In the genomic region with DNA sequence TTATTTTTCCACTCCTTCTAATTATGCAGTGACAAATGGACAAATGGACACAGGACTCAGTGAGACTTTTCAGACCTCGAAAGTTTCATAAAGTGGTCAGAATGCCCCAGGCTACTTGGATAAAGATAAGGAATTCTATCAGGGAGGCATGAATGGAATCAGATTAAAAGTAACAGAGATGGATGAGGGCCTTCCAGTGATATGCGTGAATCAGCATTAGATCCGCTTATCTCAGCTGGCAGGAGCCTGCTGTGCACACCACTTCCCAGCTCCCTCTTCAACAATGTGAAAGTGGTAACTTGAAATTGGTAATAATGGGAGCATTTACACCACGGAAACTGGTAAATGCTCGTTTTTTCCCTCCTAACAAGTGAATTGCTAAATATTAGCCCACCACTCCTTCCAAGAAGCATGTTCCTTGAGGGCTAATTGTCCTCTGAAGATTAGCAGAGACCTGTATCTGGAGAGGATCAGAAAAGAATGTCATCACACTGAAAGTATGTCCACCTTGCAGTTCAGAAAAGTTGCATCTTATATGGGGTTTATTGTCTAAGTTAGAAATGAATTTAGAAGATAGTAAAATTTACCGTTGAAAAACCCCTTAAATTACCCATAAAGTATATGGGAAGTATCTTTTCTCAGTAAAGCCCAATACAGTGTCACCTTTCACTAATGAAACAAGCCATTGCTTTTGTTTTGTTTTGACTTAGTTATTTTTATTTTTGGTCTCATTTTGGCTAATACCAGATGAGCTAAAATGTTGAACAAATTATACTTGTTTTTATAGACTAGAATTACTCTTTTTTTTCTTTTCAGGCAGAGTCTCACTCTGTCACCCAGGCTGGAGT, we compare ENCODE assay signal across 24 cellular contexts.
DNase-seq lines count a peak whose midpoint lies in the region; ATAC-seq, FAIRE-seq and TF ChIP-seq lines count a peak whose summit lies in the region.
"Had no signal": no experiment of that assay in that cellular context is flagged by ENCODE, and none has a peak within 500 bp of the region (broad histone marks: within the 10 kb centered on the region; RNA-seq: fewer than 3 reads in every experiment).

No MANE protein-coding gene starts in this region.

- no peak overlapping the region for H3K27ac Mint-ChIP-seq in naive thymus-derived CD4-positive, alpha-beta T cell
- H3K27ac Mint-ChIP-seq: activated T-helper 17 cell treated with anti-CD3 and anti-CD28 coated beads, Interleukin-2, amount 50 U/mL, for 72 hours; nephron; stimulated activated memory B cell treated with anti-CD40 and anti-IgM and Interleukin-4, amounts not matched to agents 10 μg/mL and 1 μg/mL and 100 μg/mL, for 72 hours had no signal

- CTCF ChIA-PET in A673 (lab: Charles Lee), result no interaction called here
- CTCF ChIA-PET in GM12878 (lab: Yijun Ruan, JAX), result no interaction called here
- CTCF ChIA-PET in naive thymus-derived CD4-positive, alpha-beta T cell (lab: Charles Lee), result no interaction called here

- no peaks in the 10 kb centered on the region for H4K20me1 ChIP-seq in Karpas-422 (ENCODE audit: insufficient read depth, low read depth, low read length)
- H4K20me1 ChIP-seq in GM12878 (ENCODE audit: control insufficient read depth, insufficient read depth), result no peaks in the 10 kb centered on the region

- H3K9me3 Mint-ChIP-seq in naive thymus-derived CD4-positive, alpha-beta T cell, result peaks cover 0 to 10% (median 0%) of the 10 kb centered on the region in 11 donors
- H3K9me3 Mint-ChIP-seq: activated T-helper 17 cell treated with anti-CD3 and anti-CD28 coated beads, Interleukin-2, amount 50 U/mL, for 72 hours had no signal

- ATAC-seq in GM19455 (IDR thresholded peaks at IDR 0.05; ENCODE audit: unreplicated experiment) (peak; percentile 51), GM12878 (peak; percentile 30)
- no peak for ATAC-seq in naive thymus-derived CD4-positive, alpha-beta T cell
- ATAC-seq: activated T-helper 17 cell treated with anti-CD3 and anti-CD28 coated beads, Interleukin-2, amount 50 U/mL, for 72 hours; left colon; stimulated activated memory B cell treated with anti-CD40 and anti-IgM and Interleukin-4, amounts not matched to agents 10 μg/mL and 1 μg/mL and 100 μg/mL, for 72 hours had no signal

- H3K79me2 ChIP-seq in Karpas-422 (ENCODE audit: low read length) (no peaks in the 10 kb centered on the region), GM12878 (ENCODE audit: control insufficient read depth, insufficient read depth, low read length) (no peaks in the 10 kb centered on the region)

- POLR2A ChIA-PET in A673 (lab: Charles Lee; ENCODE audit: low non-redundant PET) (no interaction called here), GM12878 (lab: Charles Lee) (no interaction called here)
- POLR2A ChIA-PET in naive thymus-derived CD4-positive, alpha-beta T cell (lab: Charles Lee), result no interaction called here

- H3K27me3 ChIP-seq in A673 (replicated peaks; ENCODE audit: insufficient read depth, low read depth, low read length, poor library complexity) (peaks cover 4% of the 10 kb centered on the region), Karpas-422 (ENCODE audit: low read length) (no peaks in the 10 kb centered on the region), GM12878 (replicated peaks in 1 of 2; ENCODE audit: control insufficient read depth in 2 of 2, insufficient read depth in 2 of 2, low read length in 1 of 2) (peaks cover 0 to 5% of the 10 kb centered on the region in 2 experiments; a peak in 3 of 4 replicates), sigmoid colon (no peaks in the 10 kb centered on the region)
- no peaks in the 10 kb centered on the region for H3K27me3 ChIP-seq in naive thymus-derived CD4-positive, alpha-beta T cell (ENCODE audit: control insufficient read depth in 2 of 2, insufficient read depth in 2 of 2, low read length in 2 of 2)

- H3K9me3 ChIP-seq in A673 (ENCODE audit: low read depth, low read length, poor library complexity, severe bottlenecking) (no peaks in the 10 kb centered on the region), Karpas-422 (ENCODE audit: low read length) (no peaks in the 10 kb centered on the region), GM12878 (replicated peaks; ENCODE audit: control insufficient read depth, insufficient read depth, low read length) (no peaks in the 10 kb centered on the region), sigmoid colon (no peaks in the 10 kb centered on the region)
- no peaks in the 10 kb centered on the region for H3K9me3 ChIP-seq in naive thymus-derived CD4-positive, alpha-beta T cell (ENCODE audit: control insufficient read depth in 2 of 3, low read length in 3 of 3)
- H3K9me3 ChIP-seq: thoracic aorta had no signal

- no peaks in the 10 kb centered on the region for H3K9me2 ChIP-seq in Karpas-422 (replicated peaks; ENCODE audit: insufficient read depth, low read length)

- SMC1A ChIA-PET in GM12878 (lab: Charles Lee; ENCODE audit: uncharacterized antibody, unreplicated experiment), result interaction anchor here (1.0 to 1.9 kb wide), 4 partner anchors 11 to 34 kb away, joined by 3 to 5 read pairs (median 4); no protein-coding TSS in a partner anchor

- intact Hi-C loops in A673 (cut with micrococcal nuclease; ENCODE audit: unreplicated experiment), result no loop called here
- intact Hi-C loops in GM12878 (cut with micrococcal nuclease; ENCODE audit: unreplicated experiment), result no loop called here
- intact Hi-C loops in naive thymus-derived CD4-positive, alpha-beta T cell (cut with micrococcal nuclease), result no loop called here
- intact Hi-C loops in sigmoid colon (cut with DNase I), result loop anchor here (5.0 kb wide), 1 partner anchor 162 kb away; no protein-coding TSS in a partner anchor

- in situ Hi-C loops in GM12878 (cut with MboI), result no loop called here

- H3K4me1 ChIP-seq in A673 (ENCODE audit: insufficient read depth, low read length, poor library complexity, severe bottlenecking), result peaks cover 6% of the 10 kb centered on the region
- H3K4me1 ChIP-seq in Karpas-422 (ENCODE audit: low read length), result no peaks in the 10 kb centered on the region
- no peaks in the 10 kb centered on the region for H3K4me1 ChIP-seq in GM12878 (ENCODE audit: control insufficient read depth, insufficient read depth, low read length)
- no peaks in the 10 kb centered on the region for H3K4me1 ChIP-seq in naive thymus-derived CD4-positive, alpha-beta T cell (ENCODE audit: control insufficient read depth in 2 of 2, insufficient read depth in 2 of 2, low read length in 2 of 2)
- peaks cover 0 to 24% (median 10%) of the 10 kb centered on the region in 4 donors for H3K4me1 ChIP-seq in sigmoid colon

- H3K27ac ChIP-seq in A673 (ENCODE audit: low read depth, low read length, poor library complexity, severe bottlenecking) (no peak overlapping the region), Karpas-422 (ENCODE audit: low read length) (no peak overlapping the region), GM12878 (ENCODE audit: control insufficient read depth, insufficient read depth) (no peak overlapping the region), sigmoid colon (peak overlapping the region in 2 of 4 donors; percentile 15 to 45)
- H3K27ac ChIP-seq in naive thymus-derived CD4-positive, alpha-beta T cell (ENCODE audit: low read depth, low read length), result no peak overlapping the region
- H3K27ac ChIP-seq: coronary artery had no signal

- H3K36me3 ChIP-seq in A673 (ENCODE audit: insufficient read depth, low read length, poor library complexity, severe bottlenecking) (no peaks in the 10 kb centered on the region), Karpas-422 (ENCODE audit: insufficient read depth, low read length) (no peaks in the 10 kb centered on the region), GM12878 (ENCODE audit: control insufficient read depth in 2 of 2, insufficient read depth in 2 of 2, low read length in 1 of 2) (no peaks in the 10 kb centered on the region), sigmoid colon (no peaks in the 10 kb centered on the region)
- H3K36me3 ChIP-seq in naive thymus-derived CD4-positive, alpha-beta T cell (ENCODE audit: control insufficient read depth in 2 of 3, insufficient read depth in 3 of 3, low read length in 3 of 3), result no peaks in the 10 kb centered on the region
- H3K36me3 ChIP-seq: thoracic aorta had no signal

- peak; percentile 68 for DNase-seq in A673 (ENCODE audit: low spot score)
- DNase-seq in Karpas-422, result peak; percentile 30
- no peak for DNase-seq in GM12878 (ENCODE audit: low read depth, low spot score)
- no peak for DNase-seq in activated naive CD4-positive, alpha-beta T cell (lab: John Stamatoyannopoulos, UW)
- no peak for DNase-seq in DMS153 (lab: John Stamatoyannopoulos, UW)
- no peak for DNase-seq in naive thymus-derived CD4-positive, alpha-beta T cell
- DNase-seq in sigmoid colon, result no peak
- DNase-seq: activated CD4-positive, alpha-beta T cell treated with anti-CD3 and anti-CD28 coated beads for 4 hours; C1 segment of cervical spinal cord; GF-D8; head of caudate nucleus; KG1; left colon; NCI-H187 treated with DMSO at 0.1 percent for 48 hours; posterior cingulate gyrus; stimulated activated CD4-positive, alpha-beta T cell treated with anti-CD3 and anti-CD28 coated beads, Interleukin-1b, Interleukin-23, amount 100 ng/mL, for 48 hours had no signal

- H3K4me3 ChIP-seq in A673 (ENCODE audit: low read depth, low read length, poor library complexity, severe bottlenecking), result no peak overlapping the region
- no peak overlapping the region for H3K4me3 ChIP-seq in Karpas-422 (ENCODE audit: low read length)
- H3K4me3 ChIP-seq in GM12878, result no peak overlapping the region
- no peak overlapping the region for H3K4me3 ChIP-seq in naive thymus-derived CD4-positive, alpha-beta T cell (ENCODE audit: low read length)
- no peak overlapping the region for H3K4me3 ChIP-seq in sigmoid colon
- H3K4me3 ChIP-seq: coronary artery, thoracic aorta had no signal

- peaks cover 0 to 2% (median 0%) of the 10 kb centered on the region in 7 donors for H3K4me1 Mint-ChIP-seq in naive thymus-derived CD4-positive, alpha-beta T cell
- H3K4me1 Mint-ChIP-seq: activated T-helper 17 cell treated with anti-CD3 and anti-CD28 coated beads, Interleukin-2, amount 50 U/mL, for 72 hours; nephron; stimulated activated memory B cell treated with anti-CD40 and anti-IgM and Interleukin-4, amounts not matched to agents 10 μg/mL and 1 μg/mL and 100 μg/mL, for 72 hours had no signal

- no peak for FAIRE-seq in GM12878 (lab: Jason Lieb, UNC)
- FAIRE-seq: endometrium had no signal

- no peak overlapping the region for H3K4me3 Mint-ChIP-seq in naive thymus-derived CD4-positive, alpha-beta T cell
- H3K4me3 Mint-ChIP-seq: activated T-helper 17 cell treated with anti-CD3 and anti-CD28 coated beads, Interleukin-2, amount 50 U/mL, for 72 hours; brain; nephron; stimulated activated memory B cell treated with anti-CD40 and anti-IgM and Interleukin-4, amounts not matched to agents 10 μg/mL and 1 μg/mL and 100 μg/mL, for 72 hours had no signal

- H2AFZ ChIP-seq in Karpas-422 (ENCODE audit: low read length), result no peak overlapping the region
- no peak overlapping the region for H2AFZ ChIP-seq in GM12878 (ENCODE audit: control insufficient read depth, low read depth, low read length)

- H3K9ac ChIP-seq in Karpas-422 (ENCODE audit: low read length) (no peak overlapping the region), GM12878 (ENCODE audit: control insufficient read depth, insufficient read depth, low read length) (no peak overlapping the region)

- no peak for TF ChIP-seq POLR2A in GM12878 (IDR thresholded peaks at IDR 0.05; ENCODE audit: low read depth, low read length)
- no peak for TF ChIP-seq POLR2A in sigmoid colon (IDR thresholded peaks at IDR 0.05)

- RAD21 ChIA-PET in GM12878 (lab: Charles Lee; ENCODE audit: unreplicated experiment), result interaction anchor here (1.3 kb wide), 1 partner anchor 15 kb away, joined by 3 read pairs; no protein-coding TSS in a partner anchor

- 31% methylated on average over 6 of the region's 6 CpGs for WGBS in GM12878 (ENCODE audit: insufficient coverage, insufficient replicate concordance, low lambda C conversion rate, missing lambda C conversion rate)
- WGBS in sigmoid colon, 2 donors, result 80 to 82% methylated on average over 6 of the region's 6 CpGs

- TF ChIP-seq RAD21 in GM12878 (IDR thresholded peaks at IDR 0.05; ENCODE audit: insufficient read depth, low read depth, low read length), result no peak

- H3K4me2 ChIP-seq in Karpas-422 (ENCODE audit: low read depth, low read length, poor library complexity, severe bottlenecking), result no peak overlapping the region
- no peak overlapping the region for H3K4me2 ChIP-seq in GM12878 (ENCODE audit: control insufficient read depth, insufficient read depth)

- H3K27me3 Mint-ChIP-seq in naive thymus-derived CD4-positive, alpha-beta T cell, result peaks cover 0 to 21% (median 6%) of the 10 kb centered on the region in 5 donors
- H3K27me3 Mint-ChIP-seq: brain; stimulated activated memory B cell treated with anti-CD40 and anti-IgM and Interleukin-4, amounts not matched to agents 10 μg/mL and 1 μg/mL and 100 μg/mL, for 72 hours had no signal

- BruUV-seq in A673 (replicated peaks; lab: Mats Ljungman, UMichigan), result no TSS peak
- no TSS peak for BruUV-seq in GM12878 (replicated peaks; lab: Mats Ljungman, UMichigan)

- H3K36me3 Mint-ChIP-seq in naive thymus-derived CD4-positive, alpha-beta T cell, result peaks cover 0 to 3% (median 0%) of the 10 kb centered on the region in 5 donors
- H3K36me3 Mint-ChIP-seq: stimulated activated memory B cell treated with anti-CD40 and anti-IgM and Interleukin-4, amounts not matched to agents 10 μg/mL and 1 μg/mL and 100 μg/mL, for 72 hours had no signal

- TF ChIP-seq CTCF in A673 (conservative IDR thresholded peaks at IDR 0.05; ENCODE audit: low read depth, low read length), result no peak
- TF ChIP-seq CTCF in GM12878 (IDR thresholded peaks at IDR 0.05 in 2 of 3, conservative IDR thresholded peaks at IDR 0.05 in 1 of 3; ENCODE audit: control insufficient read depth in 2 of 3, extremely low read depth in 1 of 3, insufficient read depth in 1 of 3, low read depth in 3 of 3, low read length in 3 of 3), result no peak
- no peak for TF ChIP-seq CTCF in sigmoid colon (IDR thresholded peaks at IDR 0.05)

- TF ChIP-seq EP300 in GM12878 (IDR thresholded peaks at IDR 0.05; ENCODE audit: borderline replicate concordance in 1 of 2, control insufficient read depth in 1 of 2, low read depth in 2 of 2, low read length in 2 of 2) (no peak), sigmoid colon (IDR thresholded peaks at IDR 0.05) (no peak)

Comparison
In these comparisons a context has a peak if more than half of its experiments do, and no peak if none do; other contexts are left out.
1. DNase-seq: peak in A673 (single experiment) and Karpas-422 (single experiment); none in GM12878 (single experiment), activated naive CD4-positive, alpha-beta T cell (0 of 4), DMS153 (single experiment), naive thymus-derived CD4-positive, alpha-beta T cell (0 of 9) and sigmoid colon (single experiment).